Comparison of ENCODE assay signal across 19 cellular contexts in genomic region chr6:28675600-28675999, GRCh38.
"Had no signal": no experiment of that assay in that cellular context is flagged by ENCODE, and none has a peak within 500 bp of the region (broad histone marks: within the 10 kb centered on the region; RNA-seq: fewer than 3 reads in every experiment).

No MANE protein-coding gene starts in this region.

- H3K27ac ChIP-seq: dorsolateral prefrontal cortex, gastrocnemius medialis, heart right ventricle, sigmoid colon, skin epidermis, testis, transverse colon had no signal

- H3K4me1 ChIP-seq: gastrocnemius medialis, testis had no signal

- H3K9me3 Mint-ChIP-seq: stimulated activated naive B cell treated with anti-CD40 and anti-IgM and Interleukin-4, amounts not matched to agents 10 μg/mL and 1 μg/mL and 100 μg/mL, for 72 hours; stimulated activated naive CD8-positive, alpha-beta T cell treated with anti-CD3 and anti-CD28 coated beads, Interleukin-15, amount 100 ng/mL, for 72 hours had no signal

- H3K27ac Mint-ChIP-seq: naive thymus-derived CD4-positive, alpha-beta T cell; stimulated activated naive B cell treated with anti-CD40 and anti-IgM and Interleukin-4, amounts not matched to agents 10 μg/mL and 1 μg/mL and 100 μg/mL, for 72 hours; stimulated activated naive CD8-positive, alpha-beta T cell treated with anti-CD3 and anti-CD28 coated beads, Interleukin-15, amount 100 ng/mL, for 72 hours had no signal

- H3K9me3 ChIP-seq: gastrocnemius medialis, heart right ventricle, sigmoid colon, testis, transverse colon had no signal

- H3K36me3 ChIP-seq: gastrocnemius medialis, heart right ventricle, sigmoid colon, transverse colon had no signal

- ATAC-seq: esophagus mucosa; gastrocnemius medialis; heart right ventricle; left lobe of liver; naive thymus-derived CD4-positive, alpha-beta T cell; stimulated activated naive B cell treated with anti-CD40 and anti-IgM and Interleukin-4, amounts not matched to agents 10 μg/mL and 1 μg/mL and 100 μg/mL, for 72 hours; stimulated activated naive CD8-positive, alpha-beta T cell treated with anti-CD3 and anti-CD28 coated beads, Interleukin-15, amount 100 ng/mL, for 72 hours had no signal

- H3K27me3 ChIP-seq: testis had no signal

- H3K4me3 ChIP-seq: gastrocnemius medialis, heart right ventricle, sigmoid colon, skin epidermis, testis, transverse colon had no signal

- H3K4me3 Mint-ChIP-seq: naive thymus-derived CD4-positive, alpha-beta T cell; stimulated activated naive B cell treated with anti-CD40 and anti-IgM and Interleukin-4, amounts not matched to agents 10 μg/mL and 1 μg/mL and 100 μg/mL, for 72 hours had no signal

- DNase-seq: cortex of kidney; dorsolateral prefrontal cortex; effector CD8-positive, alpha-beta T cell; gastrocnemius medialis; heart right ventricle; islet precursor cell; mammary epithelial cell; naive thymus-derived CD4-positive, alpha-beta T cell; posterior cingulate gyrus; sigmoid colon; stimulated activated CD4-positive, alpha-beta T cell treated with anti-CD3 and anti-CD28 coated beads, Interleukin-2, amount 100 ng/mL, for 24 hours; stimulated activated CD4-positive, alpha-beta T cell treated with anti-CD3 and anti-CD28 coated beads, Interleukin-4, amount 100 ng/mL, for 4 hours; stimulated activated naive B cell treated with anti-CD40 and anti-IgM and Interleukin-4, amounts not matched to agents 10 μg/mL and 1 μg/mL and 100 μg/mL, for 72 hours; stimulated activated naive CD8-positive, alpha-beta T cell treated with anti-CD3 and anti-CD28 coated beads, Interleukin-15, amount 100 ng/mL, for 72 hours; testis; transverse colon had no signal
